In the genomic region with DNA sequence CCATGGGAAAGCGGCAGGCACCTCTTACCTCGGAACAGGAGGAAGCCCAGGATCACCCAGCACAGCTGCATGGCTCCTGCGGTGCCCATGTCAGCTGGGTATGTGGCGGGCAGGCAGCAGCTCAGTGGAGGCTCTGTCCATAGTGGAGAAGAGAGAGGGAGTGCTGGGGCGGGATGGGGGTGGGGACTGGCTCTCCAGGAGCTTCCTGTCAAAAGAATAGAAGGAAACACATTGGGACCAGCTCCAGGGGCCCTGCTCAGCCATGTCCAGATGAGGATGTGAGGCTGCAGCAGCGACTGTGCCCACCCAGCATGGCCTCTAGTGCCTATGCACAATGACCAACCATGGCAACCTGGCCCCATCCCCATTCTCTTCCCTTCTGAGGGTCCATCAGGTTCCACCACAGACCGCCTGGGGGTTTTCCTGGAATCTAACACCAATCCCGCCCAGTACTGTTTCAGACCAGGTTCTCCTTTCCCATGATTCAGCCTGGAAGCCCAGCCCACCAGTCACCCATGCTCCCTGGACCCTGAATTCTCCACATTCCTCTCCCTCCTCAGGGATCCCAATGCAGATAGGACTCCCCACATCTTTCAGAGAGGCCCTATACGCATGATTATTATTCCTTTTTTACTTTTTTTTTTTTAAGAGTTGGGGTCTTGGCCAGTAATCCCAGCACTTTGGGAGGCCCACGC, we compare ENCODE assay signal across 15 cellular contexts. TPM values are rescaled to one million over a fixed set of nuclear protein-coding genes. Genes with fewer than 3 reads are reported as not detected.
DNase-seq lines count a peak whose midpoint lies in the region; ATAC-seq, FAIRE-seq and TF ChIP-seq lines count a peak whose summit lies in the region.
"Had no signal": no experiment of that assay in that cellular context is flagged by ENCODE, and none has a peak within 500 bp of the region (broad histone marks: within the 10 kb centered on the region; RNA-seq: fewer than 3 reads in every experiment).

TSS of gene ECSCR (minus strand) at position 162 of the 695 bp plus-strand sequence. CDS start at position 89, 73 bp downstream.

- no peaks in the 10 kb centered on the region for H4K20me1 ChIP-seq in H9 (ENCODE audit: control insufficient read depth, insufficient read depth, insufficient read length)
- H4K20me1 ChIP-seq in astrocyte (ENCODE audit: insufficient read depth, low read length): no peaks in the 10 kb centered on the region

- H3K36me3 ChIP-seq in astrocyte (ENCODE audit: insufficient read depth, low read length) (no peaks in the 10 kb centered on the region), skeletal muscle tissue (ENCODE audit: control insufficient read depth in 3 of 3, insufficient read depth in 3 of 3, low read length in 3 of 3) (peaks cover 0 to 2% (median 0%) of the 10 kb centered on the region in 3 donors)

- H3K27me3 Mint-ChIP-seq in H9 (ENCODE audit: low read depth): no peaks in the 10 kb centered on the region; the same call in 1 of the 2 replicates
- no peaks in the 10 kb centered on the region for H3K27me3 Mint-ChIP-seq in astrocyte (ENCODE audit: low read depth, unreplicated experiment)

- H4K8ac ChIP-seq in H9 (replicated peaks; ENCODE audit: insufficient read length, low read depth, low read length): no peak within 1 kb of the TSS

- H3K4me1 Mint-ChIP-seq in H9: peaks cover 29 to 38% of the 10 kb centered on the region in 2 experiments
- H3K4me1 Mint-ChIP-seq in astrocyte (ENCODE audit: low read depth, unreplicated experiment): peaks cover 31% of the 10 kb centered on the region

- H2BK12ac ChIP-seq in H9 (ENCODE audit: insufficient read length, low read depth, low read length): no peak within 1 kb of the TSS

- H3K4ac ChIP-seq in H9 (ENCODE audit: low read depth, low read length): no peak within 1 kb of the TSS

- H3K27me3 ChIP-seq in H9 (ENCODE audit: insufficient read depth, low read length) (no peaks in the 10 kb centered on the region), astrocyte (ENCODE audit: insufficient read depth, low read length) (no peaks in the 10 kb centered on the region), skeletal muscle tissue (ENCODE audit: control insufficient read depth in 3 of 3, insufficient read depth in 3 of 3, low read length in 3 of 3) (no peaks in the 10 kb centered on the region)

- H3K14ac ChIP-seq in H9 (ENCODE audit: insufficient read depth, low read length): peak within 1 kb of the TSS; percentile 69; the same call in 1 of the 2 replicates

- no peaks in the 10 kb centered on the region for H3K36me3 Mint-ChIP-seq in H9 (ENCODE audit: insufficient read depth in 1 of 3, low read depth in 3 of 3)
- no peaks in the 10 kb centered on the region for H3K36me3 Mint-ChIP-seq in astrocyte (ENCODE audit: low read depth, unreplicated experiment)

- H2BK15ac ChIP-seq in H9 (ENCODE audit: low read depth, low read length): no peak within 1 kb of the TSS

- H3K4me3 Mint-ChIP-seq in H9 (peak within 1 kb of the TSS in 1 of 2 experiments; percentile 62; a peak in 2 of 5 replicates), astrocyte (ENCODE audit: unreplicated experiment) (no peak within 1 kb of the TSS)

- no peak within 1 kb of the TSS for H3K23ac ChIP-seq in H9 (ENCODE audit: insufficient read length, low read depth, low read length)

- whole genome bisulfite sequencing in H9 (ENCODE audit: extremely low coverage, insufficient read length, low lambda C conversion rate): no CpG with 5 or more reads among the region's 10 CpGs

- no peak within 1 kb of the TSS for H2AFZ ChIP-seq in H9 (ENCODE audit: low read length)
- H2AFZ ChIP-seq in astrocyte (ENCODE audit: low read depth, low read length): peak within 1 kb of the TSS; percentile 57

- peak; percentile 49 for DNase-seq in H9
- DNase-seq in astrocyte (ENCODE audit: low read depth): peak; percentile 22
- DNase-seq in DMS79 (lab: John Stamatoyannopoulos, UW): no peak
- no peak for DNase-seq in GM19240 (ENCODE audit: insufficient read length, low spot score)
- DNase-seq in DMS114 treated with DMSO at 0.1 percent for 48 hours (lab: John Stamatoyannopoulos, UW; ENCODE audit: unreplicated experiment): no peak
- DNase-seq: Caco-2; central memory CD4-positive, alpha-beta T cell; hypothalamus; NCI-H2107; occipital lobe had no signal

- H2BK5ac ChIP-seq in H9 (ENCODE audit: insufficient read length, low read length): no peak within 1 kb of the TSS

- H3K4me3 ChIP-seq in astrocyte (ENCODE audit: insufficient read depth, low read depth, low read length) (peak within 1 kb of the TSS; percentile 47), iPS-18c (ENCODE audit: insufficient read depth, low read depth, low read length) (0 out of 2 replicates have a peak within 1 kb of the TSS, but pooled peaks have one; percentile 9), skeletal muscle tissue (ENCODE audit: low read length in 3 of 3) (peak within 1 kb of the TSS; percentile 51 to 69 (median 60))

- H3K9me3 ChIP-seq in H9 (ENCODE audit: control insufficient read depth, low read depth, low read length) (no peaks in the 10 kb centered on the region), astrocyte (ENCODE audit: insufficient read depth, low read depth, low read length) (no peaks in the 10 kb centered on the region), iPS-18c (ENCODE audit: control insufficient read depth, insufficient read depth, low read length) (no peaks in the 10 kb centered on the region), skeletal muscle tissue (ENCODE audit: control insufficient read depth in 3 of 3, low read length in 3 of 3) (no peaks in the 10 kb centered on the region)
- H3K9me3 ChIP-seq: Caco-2 had no signal

- H3K9me3 Mint-ChIP-seq in H9: no peaks in the 10 kb centered on the region; a peak in 1 of 5 replicates
- no peaks in the 10 kb centered on the region for H3K9me3 Mint-ChIP-seq in astrocyte (ENCODE audit: unreplicated experiment)

- FAIRE-seq in astrocyte (lab: Jason Lieb, UNC): no peak

- no peak for TF ChIP-seq CTCF in H9 (conservative IDR thresholded peaks at IDR 0.05)
- TF ChIP-seq CTCF in astrocyte (IDR thresholded peaks at IDR 0.05; ENCODE audit: insufficient read depth, low read depth, low read length): no peak

- H3K27ac Mint-ChIP-seq in H9: peak within 1 kb of the TSS; percentile 29 to 92 (median 35); a peak in 4 of 7 replicates
- H3K27ac Mint-ChIP-seq in astrocyte (ENCODE audit: unreplicated experiment): peak within 1 kb of the TSS; percentile 62

- no peaks in the 10 kb centered on the region for H3K23me2 ChIP-seq in H9 (ENCODE audit: insufficient read length, low read depth, low read length, poor library complexity, severe bottlenecking)

- no peak within 1 kb of the TSS for H2BK20ac ChIP-seq in H9 (ENCODE audit: low read depth, low read length, poor library complexity, severe bottlenecking)

- no peak within 1 kb of the TSS for H4K91ac ChIP-seq in H9 (ENCODE audit: insufficient read length, low read depth, low read length)

- no peaks in the 10 kb centered on the region for H3K79me2 ChIP-seq in H9 (ENCODE audit: insufficient read depth, low read length)
- no peaks in the 10 kb centered on the region for H3K79me2 ChIP-seq in astrocyte (ENCODE audit: insufficient read depth, low read length)

- H3K18ac ChIP-seq in H9 (ENCODE audit: insufficient read length, low read depth, low read length): no peak within 1 kb of the TSS

- H3K4me2 ChIP-seq in H9 (ENCODE audit: insufficient read depth, insufficient read length, low read length) (no peak within 1 kb of the TSS), astrocyte (ENCODE audit: low read length) (peak within 1 kb of the TSS; percentile 77)

- no peak within 1 kb of the TSS for H2BK120ac ChIP-seq in H9 (ENCODE audit: low read depth, low read length, poor library complexity, severe bottlenecking)

- no peak within 1 kb of the TSS for H2AK5ac ChIP-seq in H9 (ENCODE audit: insufficient read length, low read length)

- H3K9ac ChIP-seq in H9 (ENCODE audit: extremely low read depth, insufficient read length, low read length) (no peak within 1 kb of the TSS), astrocyte (ENCODE audit: low read length) (peak within 1 kb of the TSS; percentile 69), skeletal muscle tissue (ENCODE audit: low read depth in 1 of 3, low read length in 3 of 3) (peak within 1 kb of the TSS in 2 of 3 donors; percentile 58 to 65)

- ATAC-seq in HG03025 (IDR thresholded peaks at IDR 0.05; ENCODE audit: low FRiP score, unreplicated experiment): no peak
- ATAC-seq: HCT116 had no signal

- no peaks in the 10 kb centered on the region for H3K79me1 ChIP-seq in H9 (ENCODE audit: insufficient read depth, low read depth, low read length, poor library complexity, severe bottlenecking)

- H3K4me1 ChIP-seq in H9 (ENCODE audit: insufficient read depth, low read length) (peaks cover 18% of the 10 kb centered on the region; the same call in 1 of the 2 replicates), astrocyte (ENCODE audit: insufficient read depth, low read length) (peaks cover 50% of the 10 kb centered on the region), skeletal muscle tissue (ENCODE audit: control insufficient read depth in 3 of 3, insufficient read depth in 3 of 3, low read length in 3 of 3) (peaks cover 0 to 4% (median 0%) of the 10 kb centered on the region in 3 donors)

- H3K56ac ChIP-seq in H9 (ENCODE audit: insufficient read length, low read depth, low read length): no peak within 1 kb of the TSS

- H3K27ac ChIP-seq in H9 (ENCODE audit: insufficient read length, low read depth, low read length) (no peak within 1 kb of the TSS), astrocyte (ENCODE audit: low read depth, low read length) (peak within 1 kb of the TSS; percentile 96), skeletal muscle tissue (ENCODE audit: low read depth, low read length) (peak within 1 kb of the TSS; percentile 80)
- H3K27ac ChIP-seq: RWPE1 had no signal

- H4K5ac ChIP-seq in H9 (ENCODE audit: insufficient read length, low read depth, low read length): no peak within 1 kb of the TSS

- H3T11ph ChIP-seq in H9 (ENCODE audit: low read length): no peak within 1 kb of the TSS

RNA-seq across cellular contexts. Expression of gene ECSCR, which starts in this region (rescaled TPM):
- total RNA-seq in H9 (2021) (1.6 and 1.9 TPM in 2 replicates), astrocyte (0.96 and 1.00 TPM in 2 replicates), skeletal muscle tissue (17.2 TPM)
- total RNA-seq: Caco-2 had no signal

Comparison
In these comparisons a context has a peak if more than half of its experiments do, and no peak if none do; other contexts are left out.
1. Peak in DNase-seq, H3K4me3 ChIP-seq, H3K27ac ChIP-seq, H3K9ac ChIP-seq and H3K4me2 ChIP-seq in astrocyte; RNA of the gene not detected or under 1 TPM.
2. H3K4me3 ChIP-seq: peak in every context shown above with its lines; median percentile 60 in skeletal muscle tissue; 47 in astrocyte; 9 in iPS-18c.